Comparison of ENCODE assay signal across 12 cellular contexts in the genomic region with DNA sequence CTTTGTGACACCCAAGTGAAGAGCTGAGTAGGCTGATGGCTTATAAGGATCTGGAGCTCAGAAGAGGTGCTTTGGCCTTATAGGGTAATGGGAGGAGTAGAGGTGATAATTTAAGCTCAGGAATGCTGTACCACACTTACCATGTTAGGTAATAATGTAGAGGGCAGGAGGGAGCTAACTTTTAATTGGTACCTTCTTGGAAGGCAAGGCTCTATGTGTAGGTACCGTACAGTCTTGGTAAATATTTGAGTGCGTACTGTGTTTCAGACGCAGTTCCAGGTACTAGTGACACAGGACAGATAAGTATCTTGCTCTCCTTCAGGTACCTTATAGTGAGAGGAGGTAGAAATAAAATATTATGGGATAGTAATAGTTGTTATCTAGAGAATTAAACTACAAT. TPM values are rescaled to one million over a fixed set of nuclear protein-coding genes. Genes with fewer than 3 reads are reported as not detected.
A peak's percentile ranks its signal among the peaks of the same experiment; 100 is the strongest.
DNase-seq lines count a peak whose midpoint lies in the region; ATAC-seq and TF ChIP-seq lines count a peak whose summit lies in the region.
"Had no signal": no experiment of that assay in that cellular context is flagged by ENCODE, and none has a peak within 500 bp of the region (broad histone marks: within the 10 kb centered on the region; RNA-seq: fewer than 3 reads in every experiment).

No MANE protein-coding gene starts in this region.

- POLR2A ChIA-PET in HCT116 (lab: Charles Lee) (no interaction called here), WTC11 (lab: Charles Lee) (no interaction called here)

- peaks cover 5% of the 10 kb centered on the region; the same call in 1 of the 2 replicates for H3K36me3 Mint-ChIP-seq in WTC11

- H3K9me3 Mint-ChIP-seq in WTC11 = no peaks in the 10 kb centered on the region
- H3K9me3 Mint-ChIP-seq: CD8-positive, alpha-beta memory T cell had no signal

- no peak for DNase-seq in HCT116 (ENCODE audit: low read depth, low spot score)
- no peak for DNase-seq in WTC11 (ENCODE audit: low spot score)
- DNase-seq in mesendoderm = peak; percentile 29
- no peak for DNase-seq in stimulated activated naive CD4-positive, alpha-beta T cell (lab: John Stamatoyannopoulos, UW)
- no peak for DNase-seq in retina
- DNase-seq in vagina (ENCODE audit: extremely low spot score in 2 of 2) = no peak
- DNase-seq: Caco-2; CD8-positive, alpha-beta memory T cell; DND-41 had no signal

- H3K36me3 ChIP-seq in HCT116 (ENCODE audit: control insufficient read depth in 1 of 2, insufficient read depth in 2 of 2, low read length in 2 of 2) = no peaks in the 10 kb centered on the region
- H3K36me3 ChIP-seq in mesendoderm (ENCODE audit: control insufficient read depth, insufficient read depth, low read length) = no peaks in the 10 kb centered on the region
- H3K36me3 ChIP-seq in vagina = no peaks in the 10 kb centered on the region

- no peak overlapping the region for H2BK5ac ChIP-seq in mesendoderm (ENCODE audit: low read length)

- no peak overlapping the region for H4K8ac ChIP-seq in mesendoderm (ENCODE audit: low read depth, low read length)

- ATAC-seq in HCT116 (no peak), WTC11 (peak; percentile 47; the same call in 1 of the 2 replicates), HG03565 (IDR thresholded peaks at IDR 0.05; ENCODE audit: unreplicated experiment) (no peak)

- no peak for TF ChIP-seq RAD21 in HCT116 (IDR thresholded peaks at IDR 0.05; ENCODE audit: low read depth)

- H2BK15ac ChIP-seq in mesendoderm (replicated peaks; ENCODE audit: low read depth) = no peak overlapping the region

- no peak overlapping the region for H3K56ac ChIP-seq in mesendoderm (ENCODE audit: low read length)

- no peak overlapping the region for H2BK120ac ChIP-seq in mesendoderm (ENCODE audit: low read depth, low read length)

- H3K23ac ChIP-seq in mesendoderm (ENCODE audit: low read length) = no peak overlapping the region

- no peak overlapping the region for H2AFZ ChIP-seq in HCT116 (ENCODE audit: low read depth, low read length, poor library complexity, severe bottlenecking)

- H3K4me1 ChIP-seq in HCT116 (ENCODE audit: control insufficient read depth in 1 of 2, insufficient read depth in 2 of 2, low read length in 2 of 2) (peaks cover 4 to 19% of the 10 kb centered on the region in 2 experiments), mesendoderm (ENCODE audit: control insufficient read depth, low read depth, low read length) (peaks cover 1% of the 10 kb centered on the region), vagina (peaks cover 22% of the 10 kb centered on the region)

- H3K4me2 ChIP-seq in HCT116 (ENCODE audit: low read length) (no peak overlapping the region), mesendoderm (ENCODE audit: low read length) (no peak overlapping the region)

- peaks cover 16% of the 10 kb centered on the region for H3K79me1 ChIP-seq in mesendoderm (ENCODE audit: low read length)

- no CpG with 5 or more reads among the region's 3 CpGs for WGBS in mesendoderm (ENCODE audit: extremely low coverage, insufficient coverage, low lambda C conversion rate)

- H3K9ac ChIP-seq in HCT116 (ENCODE audit: low read length) (no peak overlapping the region), mesendoderm (ENCODE audit: low read length) (no peak overlapping the region)

- H3K27ac ChIP-seq in 22Rv1 (peak overlapping the region; percentile 68), HCT116 (ENCODE audit: low read depth, low read length) (no peak overlapping the region), mesendoderm (ENCODE audit: low read depth, low read length) (no peak overlapping the region), vagina (no peak overlapping the region)

- H3K79me2 ChIP-seq in HCT116 (ENCODE audit: insufficient read depth, low read length) = peaks cover 82% of the 10 kb centered on the region
- peaks cover 13% of the 10 kb centered on the region for H3K79me2 ChIP-seq in mesendoderm (ENCODE audit: control insufficient read depth, insufficient read depth, low read length)

- no peak overlapping the region for H3K4me3 Mint-ChIP-seq in WTC11
- H3K4me3 Mint-ChIP-seq: CD8-positive, alpha-beta memory T cell; IgD-negative memory B cell had no signal

- H3K27me3 ChIP-seq in HCT116 (ENCODE audit: insufficient read depth, low read length) (no peaks in the 10 kb centered on the region), mesendoderm (ENCODE audit: insufficient read depth, low read length, poor library complexity) (no peaks in the 10 kb centered on the region), vagina (no peaks in the 10 kb centered on the region)

- CTCF ChIA-PET in HCT116 (lab: Charles Lee) = no interaction called here
- CTCF ChIA-PET in WTC11 (lab: Charles Lee) = interaction anchor here (1.0 kb wide), 1 partner anchor 82 kb away, joined by 3 read pairs; no protein-coding TSS in a partner anchor

- no TSS peak for BruUV-seq in HCT116 (replicated peaks; lab: Mats Ljungman, UMichigan)

- peaks cover 4% of the 10 kb centered on the region; the same call in 1 of the 2 replicates for H4K20me1 ChIP-seq in HCT116 (ENCODE audit: insufficient read depth)

- TF ChIP-seq POLR2A in HCT116 (IDR thresholded peaks at IDR 0.05; ENCODE audit: borderline replicate concordance, extremely low read depth, insufficient read depth, insufficient read length) = no peak
- TF ChIP-seq POLR2A in vagina (IDR thresholded peaks at IDR 0.05) = no peak

- H4K5ac ChIP-seq in mesendoderm (ENCODE audit: low read length) = no peak overlapping the region

- H3K9me3 ChIP-seq in HCT116 (ENCODE audit: control insufficient read depth in 1 of 2, insufficient read depth in 1 of 2, low read depth in 1 of 2, low read length in 2 of 2) = no peaks in the 10 kb centered on the region
- no peaks in the 10 kb centered on the region for H3K9me3 ChIP-seq in vagina
- H3K9me3 ChIP-seq: Caco-2 had no signal

- intact Hi-C loops in HCT116 (cut with micrococcal nuclease) = no loop called here
- intact Hi-C loops in vagina (cut with DNase I) = no loop called here

- H3K27ac Mint-ChIP-seq in WTC11 = no peak overlapping the region; the same call in 1 of the 2 replicates
- H3K27ac Mint-ChIP-seq: IgD-negative memory B cell had no signal

- H3K27me3 Mint-ChIP-seq in WTC11 (ENCODE audit: low read depth) = no peaks in the 10 kb centered on the region

- no peak overlapping the region for H3K4ac ChIP-seq in mesendoderm (ENCODE audit: low read depth, low read length)

- peaks cover 8% of the 10 kb centered on the region for H3K4me1 Mint-ChIP-seq in WTC11
- H3K4me1 Mint-ChIP-seq: CD8-positive, alpha-beta memory T cell had no signal

- H2AK5ac ChIP-seq in mesendoderm (ENCODE audit: low read length) = no peak overlapping the region

- H3K4me3 ChIP-seq in HCT116 (replicated peaks in 1 of 2; ENCODE audit: low read depth in 1 of 2, low read length in 2 of 2) (no peak overlapping the region), mesendoderm (ENCODE audit: low read length) (no peak overlapping the region), vagina (no peak overlapping the region)

- H3K9me2 ChIP-seq in HCT116 (ENCODE audit: insufficient read depth) = no peaks in the 10 kb centered on the region

- RAD21 ChIA-PET in HCT116 (lab: Charles Lee; ENCODE audit: low non-redundant PET in 1 of 2, low total read pairs in 2 of 2, uncharacterized antibody in 2 of 2, unreplicated experiment in 2 of 2) = no interaction called here

- no peak overlapping the region for H3K18ac ChIP-seq in mesendoderm (ENCODE audit: low read length)

- TF ChIP-seq CTCF in 22Rv1 (IDR thresholded peaks at IDR 0.05) = no peak
- no peak for TF ChIP-seq CTCF in HCT116 (IDR thresholded peaks at IDR 0.05 in 2 of 3, conservative IDR thresholded peaks at IDR 0.05 in 1 of 3; ENCODE audit: borderline replicate concordance in 1 of 3, insufficient read depth in 1 of 3, low read depth in 2 of 3, low read length in 2 of 3)
- no peak for TF ChIP-seq CTCF in WTC11 (IDR thresholded peaks at IDR 0.05)
- TF ChIP-seq CTCF in vagina (IDR thresholded peaks at IDR 0.05) = no peak

TF ChIP-seq in HCT116, 20 proteins besides CTCF, POLR2A, EP300 and RAD21:
- TF ChIP-seq EGR1 (IDR thresholded peaks at IDR 0.05; ENCODE audit: low read depth) = no peak
- TF ChIP-seq, protein P1, sequence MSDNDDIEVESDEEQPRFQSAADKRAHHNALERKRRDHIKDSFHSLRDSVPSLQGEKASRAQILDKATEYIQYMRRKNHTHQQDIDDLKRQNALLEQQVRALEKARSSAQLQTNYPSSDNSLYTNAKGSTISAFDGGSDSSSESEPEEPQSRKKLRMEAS (IDR thresholded peaks at IDR 0.05) = no peak
- no peak for TF ChIP-seq ZNF274 (IDR thresholded peaks at IDR 0.05; ENCODE audit: low read depth, low read length)
- 0 out of 2 replicates have a peak, but pooled peaks have one; percentile 23 for TF ChIP-seq SRF (IDR thresholded peaks at IDR 0.05; ENCODE audit: low read depth)

TF ChIP-seq in WTC11, 78 proteins besides CTCF, POLR2A, EP300 and RAD21 (continues in another document):
- no peak for TF ChIP-seq TP53 (CRISPR knock-in tag; IDR thresholded peaks at IDR 0.05)
- no peak for TF ChIP-seq ZNF423 (CRISPR knock-in tag; IDR thresholded peaks at IDR 0.05)
- TF ChIP-seq, protein P2, sequence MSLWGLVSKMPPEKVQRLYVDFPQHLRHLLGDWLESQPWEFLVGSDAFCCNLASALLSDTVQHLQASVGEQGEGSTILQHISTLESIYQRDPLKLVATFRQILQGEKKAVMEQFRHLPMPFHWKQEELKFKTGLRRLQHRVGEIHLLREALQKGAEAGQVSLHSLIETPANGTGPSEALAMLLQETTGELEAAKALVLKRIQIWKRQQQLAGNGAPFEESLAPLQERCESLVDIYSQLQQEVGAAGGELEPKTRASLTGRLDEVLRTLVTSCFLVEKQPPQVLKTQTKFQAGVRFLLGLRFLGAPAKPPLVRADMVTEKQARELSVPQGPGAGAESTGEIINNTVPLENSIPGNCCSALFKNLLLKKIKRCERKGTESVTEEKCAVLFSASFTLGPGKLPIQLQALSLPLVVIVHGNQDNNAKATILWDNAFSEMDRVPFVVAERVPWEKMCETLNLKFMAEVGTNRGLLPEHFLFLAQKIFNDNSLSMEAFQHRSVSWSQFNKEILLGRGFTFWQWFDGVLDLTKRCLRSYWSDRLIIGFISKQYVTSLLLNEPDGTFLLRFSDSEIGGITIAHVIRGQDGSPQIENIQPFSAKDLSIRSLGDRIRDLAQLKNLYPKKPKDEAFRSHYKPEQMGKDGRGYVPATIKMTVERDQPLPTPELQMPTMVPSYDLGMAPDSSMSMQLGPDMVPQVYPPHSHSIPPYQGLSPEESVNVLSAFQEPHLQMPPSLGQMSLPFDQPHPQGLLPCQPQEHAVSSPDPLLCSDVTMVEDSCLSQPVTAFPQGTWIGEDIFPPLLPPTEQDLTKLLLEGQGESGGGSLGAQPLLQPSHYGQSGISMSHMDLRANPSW (CRISPR knock-in tag; conservative IDR thresholded peaks at IDR 0.05; ENCODE audit: low read depth) = no peak
- TF ChIP-seq RELA (CRISPR knock-in tag; IDR thresholded peaks at IDR 0.05; ENCODE audit: borderline replicate concordance) = no peak
- TF ChIP-seq TEAD4 (CRISPR knock-in tag; IDR thresholded peaks at IDR 0.05) = no peak

RNA-seq across cellular contexts. Expression of a gene that starts 16.8 kb away (rescaled TPM):
- total RNA-seq in HCT116 (2021; ENCODE audit: unreplicated experiment) (25.0 TPM), WTC11 (2021) (18.1 to 20.7 TPM (median 19.0 TPM) in 3 replicates), vagina (30.0 TPM)
- polyA plus RNA-seq in HCT116 (2012) = 7.4 and 9.2 TPM in 2 replicates
- polyA plus RNA-seq in mesendoderm (2013, experiment 1 of 2) = 18.9 TPM
- 19.1 TPM for polyA plus RNA-seq in mesendoderm (2013, experiment 2 of 2)
